ENCODE assay signal across 21 cellular contexts in the genomic region with DNA sequence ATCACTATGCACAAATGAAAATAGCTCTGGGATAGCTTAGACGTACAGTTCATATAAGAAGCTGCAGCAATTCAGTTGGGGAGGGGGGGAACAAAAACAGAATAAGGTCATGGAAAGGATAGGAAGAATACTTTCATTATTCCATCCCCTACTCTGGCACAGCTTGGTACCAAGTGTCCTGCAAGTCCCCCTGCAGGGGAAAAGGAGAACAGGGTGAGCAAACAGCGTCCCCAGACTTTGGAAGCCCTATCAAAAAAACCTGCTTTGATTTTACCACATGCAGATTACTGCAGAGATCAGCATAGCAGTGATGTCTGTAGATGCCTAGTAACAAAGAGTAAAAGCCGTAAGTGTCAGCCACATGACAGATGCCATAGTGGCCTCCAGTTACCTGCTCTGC.
"Had no signal": no experiment of that assay in that cellular context is flagged by ENCODE, and none has a peak within 500 bp of the region (broad histone marks: within the 10 kb centered on the region; RNA-seq: fewer than 3 reads in every experiment).

No MANE protein-coding gene starts in this region.

- DNase-seq: activated CD4-positive, alpha-beta T cell treated with anti-CD3 and anti-CD28 coated beads, Interleukin-2, amount 50 U/mL, for 1 hour; activated CD4-positive, CD25-positive, alpha-beta regulatory T cell treated with anti-CD3 and anti-CD28 coated beads, Interleukin-2, amount 50 U/mL, for 72 hours; activated CD8-positive, alpha-beta T cell treated with anti-CD3 and anti-CD28 coated beads, Interleukin-2, amount 10 ng/mL, durations not matched to agents 7 days and 5 days; activated gamma-delta T cell; activated naive CD4-positive, alpha-beta T cell treated with anti-CD3 and anti-CD28 coated beads, Interleukin-2, amount 50 U/mL, for 16 hours; activated naive CD8-positive, alpha-beta T cell treated with anti-CD3 and anti-CD28 coated beads, Interleukin-2, amount 50 U/mL, for 24 hours; effector CD4-positive, alpha-beta T cell; foreskin keratinocyte; immature natural killer cell; left lung; naive B cell; sigmoid colon; stimulated activated CD4-positive, alpha-beta T cell treated with anti-CD3 and anti-CD28 coated beads, Interleukin-4, amount 100 ng/mL, for 1 hour; stimulated activated naive CD4-positive, alpha-beta T cell; T1000; upper lobe of left lung had no signal

- H3K4me3 ChIP-seq: left lung, lung, sigmoid colon, thoracic aorta, upper lobe of left lung had no signal

- H3K36me3 ChIP-seq: left lung, sigmoid colon, thoracic aorta, upper lobe of left lung had no signal

- H3K27me3 ChIP-seq: foreskin keratinocyte, left lung, sigmoid colon, upper lobe of left lung had no signal

- H3K27ac ChIP-seq: foreskin keratinocyte, left lung, sigmoid colon, thoracic aorta, upper lobe of left lung had no signal

- H3K27ac Mint-ChIP-seq: activated CD8-positive, alpha-beta T cell treated with anti-CD3 and anti-CD28 coated beads, Interleukin-2, amount 10 ng/mL, durations not matched to agents 7 days and 5 days; activated naive CD8-positive, alpha-beta T cell treated with anti-CD3 and anti-CD28 coated beads, Interleukin-2, amount 50 U/mL, for 24 hours; activated T-helper 1 cell treated with anti-CD3 and anti-CD28 coated beads, Interleukin-12 subunit alpha, Interleukin-12 subunit beta, Interleukin-2, Interleukin-4 antibody, amounts not matched to agents 30 ng/mL and 10 ng/mL and 1 ng/mL, durations not matched to agents 14 hours and 24 hours and 36 hours; dendritic cell treated with granulocyte-macrophage colony-stimulating factor and Interleukin-4, amounts not matched to agents 40 ng/mL and 50 ng/mL, for 4 days; immature natural killer cell; naive B cell; T-helper 1 cell treated with Interleukin-12 subunit alpha and Interleukin-12 subunit beta and Interleukin-4 antibody, amounts not matched to agents 30 μg/mL and 1 μg/mL, for 36 hours had no signal

- H3K4me1 ChIP-seq: foreskin keratinocyte, left lung, sigmoid colon, upper lobe of left lung had no signal

- H3K4me1 Mint-ChIP-seq: activated naive CD8-positive, alpha-beta T cell treated with anti-CD3 and anti-CD28 coated beads, Interleukin-2, amount 50 U/mL, for 24 hours; immature natural killer cell; naive B cell had no signal

- H3K27me3 Mint-ChIP-seq: activated naive CD8-positive, alpha-beta T cell treated with anti-CD3 and anti-CD28 coated beads, Interleukin-2, amount 50 U/mL, for 24 hours; dendritic cell treated with granulocyte-macrophage colony-stimulating factor and Interleukin-4, amounts not matched to agents 40 ng/mL and 50 ng/mL, for 4 days; naive B cell had no signal

- H3K9me3 Mint-ChIP-seq: activated naive CD8-positive, alpha-beta T cell treated with anti-CD3 and anti-CD28 coated beads, Interleukin-2, amount 50 U/mL, for 24 hours; activated T-helper 1 cell treated with anti-CD3 and anti-CD28 coated beads, Interleukin-12 subunit alpha, Interleukin-12 subunit beta, Interleukin-2, Interleukin-4 antibody, amounts not matched to agents 30 ng/mL and 10 ng/mL and 1 ng/mL, durations not matched to agents 14 hours and 24 hours and 36 hours; dendritic cell treated with granulocyte-macrophage colony-stimulating factor and Interleukin-4, amounts not matched to agents 40 ng/mL and 50 ng/mL, for 4 days; T-helper 1 cell treated with Interleukin-12 subunit alpha and Interleukin-12 subunit beta and Interleukin-4 antibody, amounts not matched to agents 30 μg/mL and 1 μg/mL, for 36 hours had no signal

- ATAC-seq: activated CD8-positive, alpha-beta T cell treated with anti-CD3 and anti-CD28 coated beads, Interleukin-2, amount 10 ng/mL, durations not matched to agents 7 days and 5 days; activated naive CD8-positive, alpha-beta T cell treated with anti-CD3 and anti-CD28 coated beads, Interleukin-2, amount 50 U/mL, for 24 hours; foreskin keratinocyte; left lung had no signal

- H3K4me3 Mint-ChIP-seq: activated CD8-positive, alpha-beta T cell treated with anti-CD3 and anti-CD28 coated beads, Interleukin-2, amount 10 ng/mL, durations not matched to agents 7 days and 5 days; activated naive CD8-positive, alpha-beta T cell treated with anti-CD3 and anti-CD28 coated beads, Interleukin-2, amount 50 U/mL, for 24 hours; activated T-helper 1 cell treated with anti-CD3 and anti-CD28 coated beads, Interleukin-12 subunit alpha, Interleukin-12 subunit beta, Interleukin-2, Interleukin-4 antibody, amounts not matched to agents 30 ng/mL and 10 ng/mL and 1 ng/mL, durations not matched to agents 14 hours and 24 hours and 36 hours; dendritic cell treated with granulocyte-macrophage colony-stimulating factor and Interleukin-4, amounts not matched to agents 40 ng/mL and 50 ng/mL, for 4 days; immature natural killer cell; naive B cell; T-helper 1 cell treated with Interleukin-12 subunit alpha and Interleukin-12 subunit beta and Interleukin-4 antibody, amounts not matched to agents 30 μg/mL and 1 μg/mL, for 36 hours had no signal

- H3K9me3 ChIP-seq: left lung, sigmoid colon, thoracic aorta, upper lobe of left lung had no signal

- H3K36me3 Mint-ChIP-seq: immature natural killer cell, naive B cell had no signal
